27 cellular contexts compared by ENCODE assay signal in the genomic region with DNA sequence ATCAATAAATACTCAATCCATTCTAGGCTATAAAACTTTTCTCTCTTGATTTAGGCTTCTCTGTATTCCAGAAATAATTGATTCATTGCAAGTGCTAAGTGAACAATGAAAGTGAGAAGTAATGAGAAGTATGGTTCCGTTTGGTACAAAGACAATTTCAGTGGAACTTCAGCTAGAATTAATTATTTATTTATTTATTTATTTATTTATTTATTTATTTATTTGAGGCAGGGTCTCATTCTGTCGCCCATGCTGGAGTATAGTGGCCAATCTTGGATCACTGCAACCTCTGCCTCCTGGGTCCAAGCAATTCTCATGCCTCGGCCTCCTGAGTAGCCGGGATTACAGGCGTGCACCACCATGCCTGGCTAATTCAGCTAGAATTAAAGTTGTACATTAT.
"Had no signal": no experiment of that assay in that cellular context is flagged by ENCODE, and none has a peak within 500 bp of the region (broad histone marks: within the 10 kb centered on the region; RNA-seq: fewer than 3 reads in every experiment).

No MANE protein-coding gene starts in this region.

- H3K9me3 ChIP-seq: suprapubic skin, testis, thoracic aorta, thyroid gland, tibial artery, transverse colon, upper lobe of left lung, upper lobe of right lung, uterus, vagina had no signal

- DNase-seq: stimulated activated CD4-positive, alpha-beta T cell treated with anti-CD3 and anti-CD28 coated beads, Interleukin-2, amount 100 ng/mL, for 48 hours; stimulated activated CD4-positive, alpha-beta T cell treated with anti-CD3 and anti-CD28 coated beads, Interleukin-4, amount 100 ng/mL, for 1 hour; stimulated activated CD4-positive, alpha-beta T cell treated with anti-CD3 and anti-CD28 coated beads, Interleukin-4, amount 100 ng/mL, for 24 hours; stimulated activated CD4-positive, alpha-beta T cell treated with anti-CD3 and anti-CD28 coated beads, Interleukin-4, amount 100 ng/mL, for 4 hours; stimulated activated CD8-positive, alpha-beta memory T cell treated with anti-CD3 and anti-CD28 coated beads, Interleukin-4, amount 100 ng/mL, for 48 hours; stimulated activated naive B cell treated with anti-CD40 and anti-IgM and Interleukin-4, amounts not matched to agents 10 μg/mL and 1 μg/mL and 100 μg/mL, for 72 hours; stimulated activated naive CD4-positive, alpha-beta T cell; stimulated activated naive CD4-positive, alpha-beta T cell treated with Interleukin-2 at 50 U/mL for 16 hours; stimulated activated naive CD8-positive, alpha-beta T cell treated with anti-CD3 and anti-CD28 coated beads, Interleukin-15, amount 100 ng/mL, for 72 hours; stimulated activated naive CD8-positive, alpha-beta T cell treated with anti-CD3 and anti-CD28 coated beads, Interleukin-15, Interleukin-2, amounts not matched to agents 100 U/mL and 50 U/mL, for 24 hours; stomach; substantia nigra; testis; thyroid gland; tibial artery; transverse colon; trophoblast cell; upper lobe of right lung; uterus had no signal

- ATAC-seq: stimulated activated effector memory CD8-positive, alpha-beta T cell treated with anti-CD3 and anti-CD28 coated beads, Interleukin-12 subunit alpha, Interleukin-12 subunit beta, amount 100 ng/mL, for 72 hours; stimulated activated memory B cell treated with anti-CD40 and anti-IgM and Interleukin-4, amounts not matched to agents 10 μg/mL and 1 μg/mL and 100 μg/mL, for 72 hours; stimulated activated naive B cell treated with anti-CD40 and anti-IgM and Interleukin-4, amounts not matched to agents 10 μg/mL and 1 μg/mL and 100 μg/mL, for 72 hours; stimulated activated naive CD8-positive, alpha-beta T cell treated with anti-CD3 and anti-CD28 coated beads, Interleukin-15, amount 100 ng/mL, for 72 hours; stimulated activated naive CD8-positive, alpha-beta T cell treated with anti-CD3 and anti-CD28 coated beads, Interleukin-15, Interleukin-2, amounts not matched to agents 100 U/mL and 50 U/mL, for 24 hours; upper lobe of right lung had no signal

- H3K4me1 ChIP-seq: suprapubic skin, testis, thyroid gland, tibial artery, tibial nerve, transverse colon, upper lobe of left lung, upper lobe of right lung, uterus, vagina had no signal

- H3K27ac ChIP-seq: stomach, suprapubic skin, testis, thoracic aorta, thyroid gland, tibial artery, tibial nerve, transverse colon, upper lobe of left lung, upper lobe of right lung, uterus, vagina had no signal

- FAIRE-seq: urothelium cell line had no signal

- H3K4me3 ChIP-seq: stomach, suprapubic skin, testis, thoracic aorta, thyroid gland, tibial artery, tibial nerve, transverse colon, upper lobe of left lung, upper lobe of right lung, uterus, vagina had no signal

- H3K36me3 ChIP-seq: stomach, suprapubic skin, thoracic aorta, thyroid gland, tibial artery, tibial nerve, transverse colon, upper lobe of left lung, upper lobe of right lung, uterus, vagina had no signal
